8 cellular contexts compared by ENCODE assay signal in the genomic region with DNA sequence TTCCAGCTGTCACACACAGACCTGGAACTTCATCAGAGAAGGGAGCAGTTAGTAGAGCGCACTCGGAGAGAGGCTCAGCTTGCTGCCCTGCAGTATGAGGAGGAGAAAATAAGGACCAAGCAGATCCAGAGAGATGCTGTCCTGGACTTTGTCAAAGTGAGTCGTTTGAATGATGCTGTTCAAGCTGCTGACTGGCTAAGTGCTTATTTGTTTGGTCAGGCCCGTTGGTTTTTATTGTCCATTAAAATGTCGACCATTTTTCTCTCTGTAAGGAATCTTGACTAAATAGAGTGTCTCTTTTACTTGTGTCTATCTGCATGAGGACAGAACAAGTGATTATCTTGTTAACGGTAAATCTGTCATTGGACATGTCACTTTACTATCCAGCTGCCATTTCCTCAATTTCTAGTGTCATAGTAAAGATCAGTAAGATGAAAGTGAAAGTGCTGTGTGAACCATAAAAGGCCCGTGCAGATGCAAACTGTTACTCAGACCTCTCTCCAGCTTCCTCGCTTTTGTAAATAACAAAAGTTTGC. TPM values are rescaled to one million over a fixed set of nuclear protein-coding genes. Genes with fewer than 3 reads are reported as not detected.
DNase-seq lines count a peak whose midpoint lies in the region; ATAC-seq lines count a peak whose summit lies in the region.

No MANE protein-coding gene starts in this region.

- H3K36me3 ChIP-seq in MG63: peaks cover 48% of the 10 kb centered on the region

- DNase-seq in activated T-cell treated with anti-CD3 and anti-CD28 coated beads for 4 hours (peak; percentile 7), NOMO-1 treated with DMSO at 0.1 percent for 48 hours (lab: John Stamatoyannopoulos, UW; ENCODE audit: unreplicated experiment) (peak; percentile 91), sciatic nerve (ENCODE audit: low spot score) (no peak), occipital lobe (lab: John Stamatoyannopoulos, UW) (no peak), MG63 (no peak)
- no peak for DNase-seq in activated T-cell treated with anti-CD3 and anti-CD28 coated beads, Interleukin-2, amount 50 U/mL, for 48 hours

- peak overlapping the region; percentile 63 for H3K4me3 Mint-ChIP-seq in dendritic cell treated with granulocyte-macrophage colony-stimulating factor and Interleukin-4, amounts not matched to agents 40 ng/mL and 50 ng/mL, for 4 days

- ATAC-seq in HG02763 (IDR thresholded peaks at IDR 0.05; ENCODE audit: unreplicated experiment): peak; percentile 47
- peak; percentile 62 for ATAC-seq in sciatic nerve

- H3K4me3 ChIP-seq in MG63: no peak overlapping the region

- peak overlapping the region; percentile 74 for H3K27ac Mint-ChIP-seq in dendritic cell treated with granulocyte-macrophage colony-stimulating factor and Interleukin-4, amounts not matched to agents 40 ng/mL and 50 ng/mL, for 4 days

- intact Hi-C loops in dendritic cell treated with granulocyte-macrophage colony-stimulating factor and Interleukin-4, amounts not matched to agents 40 ng/mL and 50 ng/mL, for 4 days (cut with micrococcal nuclease): no loop called here
- intact Hi-C loops in sciatic nerve (cut with DNase I): loop anchor here (5.0 kb wide), 1 partner anchor 81 kb away; no protein-coding TSS in a partner anchor

- peaks cover 23% of the 10 kb centered on the region for H3K4me1 Mint-ChIP-seq in dendritic cell treated with granulocyte-macrophage colony-stimulating factor and Interleukin-4, amounts not matched to agents 40 ng/mL and 50 ng/mL, for 4 days (ENCODE audit: low read depth)

- H3K36me3 Mint-ChIP-seq in dendritic cell treated with granulocyte-macrophage colony-stimulating factor and Interleukin-4, amounts not matched to agents 40 ng/mL and 50 ng/mL, for 4 days (ENCODE audit: low read depth): peaks cover 80% of the 10 kb centered on the region

- H3K27me3 ChIP-seq in MG63: no peaks in the 10 kb centered on the region

- no peaks in the 10 kb centered on the region for H3K9me3 Mint-ChIP-seq in dendritic cell treated with granulocyte-macrophage colony-stimulating factor and Interleukin-4, amounts not matched to agents 40 ng/mL and 50 ng/mL, for 4 days

- no peaks in the 10 kb centered on the region for H3K27me3 Mint-ChIP-seq in dendritic cell treated with granulocyte-macrophage colony-stimulating factor and Interleukin-4, amounts not matched to agents 40 ng/mL and 50 ng/mL, for 4 days

- H3K9me3 ChIP-seq in MG63: no peaks in the 10 kb centered on the region

RNA-seq across cellular contexts. Expression of gene LRCH3, which starts 56.9 kb away (rescaled TPM):
- total RNA-seq in sciatic nerve: 89.7 TPM
- 71.4 TPM for total RNA-seq in occipital lobe
- 20.3 and 32.8 TPM in 2 replicates for total RNA-seq in MG63 (2014; rRNA removed; shearing (Covaris generic); ENCODE audit: low replicate concordance)

Comparison
In these comparisons a context has a peak if more than half of its experiments do, and no peak if none do; other contexts are left out.
1. DNase-seq: peak in activated T-cell treated with anti-CD3 and anti-CD28 coated beads for 4 hours (single experiment) and NOMO-1 treated with DMSO at 0.1 percent for 48 hours (single experiment); none in activated T-cell treated with anti-CD3 and anti-CD28 coated beads, Interleukin-2, amount 50 U/mL, for 48 hours (0 of 2), sciatic nerve (single experiment), occipital lobe (single experiment) and MG63 (single experiment).